ENCODE assay signal across 2 cellular contexts in genomic region chr3:146966124-146966523, GRCh38.
TF ChIP-seq lines count a peak whose summit lies in the region.

No MANE protein-coding gene starts in this region.

TF ChIP-seq in HCT116, 20 proteins besides CTCF, POLR2A, EP300 and RAD21:
- TF ChIP-seq EGR1 (IDR thresholded peaks at IDR 0.05; ENCODE audit: low read depth) (no peak), POLR2AphosphoS5 (IDR thresholded peaks at IDR 0.05; ENCODE audit: low read depth, low read length) (no peak), EZH2phosphoT487 (IDR thresholded peaks at IDR 0.05; ENCODE audit: borderline replicate concordance) (no peak), ZNF274 (IDR thresholded peaks at IDR 0.05; ENCODE audit: low read depth, low read length) (no peak), EZH2 (IDR thresholded peaks at IDR 0.05) (no peak), ZBTB33 (IDR thresholded peaks at IDR 0.05; ENCODE audit: extremely low read depth, insufficient replicate concordance, low read length) (no peak), YY1 (IDR thresholded peaks at IDR 0.05; ENCODE audit: extremely low read depth, insufficient replicate concordance, low read depth, low read length) (no peak), CEBPB (IDR thresholded peaks at IDR 0.05; ENCODE audit: low read depth) (no peak), TCF7L2 (IDR thresholded peaks at IDR 0.05; ENCODE audit: borderline replicate concordance, extremely low read depth, insufficient read depth, insufficient read length) (no peak), SIN3A (IDR thresholded peaks at IDR 0.05; ENCODE audit: low read depth) (no peak), FOSL1 (IDR thresholded peaks at IDR 0.05; ENCODE audit: low read depth) (no peak), ZFX (IDR thresholded peaks at IDR 0.05) (no peak), JUND (IDR thresholded peaks at IDR 0.05) (no peak), REST (IDR thresholded peaks at IDR 0.05; ENCODE audit: low read depth) (no peak), MAX (IDR thresholded peaks at IDR 0.05) (no peak), CBX3 (IDR thresholded peaks at IDR 0.05; ENCODE audit: low read depth) (no peak), ATF3 (IDR thresholded peaks at IDR 0.05) (no peak), ELF1 (IDR thresholded peaks at IDR 0.05; ENCODE audit: borderline replicate concordance, low read depth) (no peak), SRF (IDR thresholded peaks at IDR 0.05; ENCODE audit: low read depth) (no peak)
TF ChIP-seq in HCT116: peak in this region for 0.

TF ChIP-seq in WTC11, 78 proteins besides CTCF, POLR2A, EP300 and RAD21:
- no peak for TF ChIP-seq AR (CRISPR knock-in tag; IDR thresholded peaks at IDR 0.05)
- no peak for TF ChIP-seq ZNF512 (CRISPR knock-in tag; IDR thresholded peaks at IDR 0.05; ENCODE audit: borderline replicate concordance)
- TF ChIP-seq FOXK1 (CRISPR knock-in tag; IDR thresholded peaks at IDR 0.05) = no peak
- no peak for TF ChIP-seq SMAD3 (CRISPR knock-in tag; IDR thresholded peaks at IDR 0.05; ENCODE audit: borderline replicate concordance)
- no peak for TF ChIP-seq GRHL2 (CRISPR knock-in tag; IDR thresholded peaks at IDR 0.05; ENCODE audit: insufficient replicate concordance, severe bottlenecking)
- TF ChIP-seq PRDM15 (CRISPR knock-in tag; IDR thresholded peaks at IDR 0.05) = no peak
- TF ChIP-seq ELF4 (CRISPR knock-in tag; IDR thresholded peaks at IDR 0.05; ENCODE audit: low read depth) = no peak
- no peak for TF ChIP-seq TCF7 (CRISPR knock-in tag; IDR thresholded peaks at IDR 0.05; ENCODE audit: low read depth)
- no peak for TF ChIP-seq FOXP4 (CRISPR knock-in tag; IDR thresholded peaks at IDR 0.05)
